ENCODE assay signal across 8 cellular contexts in genomic region chr1:193058529-193059281, GRCh38. TPM values are rescaled to one million over a fixed set of nuclear protein-coding genes. Genes with fewer than 3 reads are reported as not detected.
DNase-seq lines count a peak whose midpoint lies in the region; ATAC-seq and TF ChIP-seq lines count a peak whose summit lies in the region.

No MANE protein-coding gene starts in this region.

- peaks cover 0 to 15% of the 10 kb centered on the region in 2 donors for H3K4me1 ChIP-seq in lung (ENCODE audit: control insufficient read depth in 2 of 2, insufficient read depth in 2 of 2, low read length in 2 of 2)

- TF ChIP-seq CTCF in lung (IDR thresholded peaks at IDR 0.05; ENCODE audit: control extremely low read depth, extremely low read depth) = no peak

- H3K9me3 ChIP-seq in lung (ENCODE audit: control insufficient read depth in 2 of 2, insufficient read depth in 1 of 2, low read length in 1 of 2) = no peaks in the 10 kb centered on the region

- DNase-seq in NCI-H2081 (lab: John Stamatoyannopoulos, UW) (peak; percentile 48 to 76), NCI-H2081 treated with DMSO at 0.1 percent for 48 hours (lab: John Stamatoyannopoulos, UW) (no peak), NCI-H2107 treated with DMSO at 0.1 percent for 48 hours (lab: John Stamatoyannopoulos, UW; ENCODE audit: unreplicated experiment) (peak; percentile 35), lung (ENCODE audit: low spot score) (peak; percentile 62)
- peak; percentile 34 to 41 for DNase-seq in stimulated activated CD8-positive, alpha-beta memory T cell treated with anti-CD3 and anti-CD28 coated beads, Interleukin-15, amount 100 ng/mL, for 4 hours (ENCODE audit: low read depth in 2 of 2)

- WGBS in lung, 2 donors = 0% methylated on average over 37 of the region's 37 CpGs

- H3K36me3 ChIP-seq in lung (ENCODE audit: control insufficient read depth in 2 of 2, insufficient read depth in 2 of 2, low read length in 2 of 2) = peaks cover 0 to 1% of the 10 kb centered on the region in 2 donors

- peak; percentile 49 for ATAC-seq in HG02759 (IDR thresholded peaks at IDR 0.05; ENCODE audit: unreplicated experiment)
- peak; percentile 44 to 59 for ATAC-seq in activated CD4-positive, CD25-positive, alpha-beta regulatory T cell treated with anti-CD3 and anti-CD28 coated beads, Interleukin-2, amount 50 U/mL, for 24 hours
- ATAC-seq in lung (ENCODE audit: insufficient read depth, low FRiP score) = peak; percentile 39

- H3K27me3 ChIP-seq in lung (ENCODE audit: control insufficient read depth, insufficient read depth) = no peaks in the 10 kb centered on the region

- H3K27ac ChIP-seq in cingulate gyrus (ENCODE audit: low read depth, low read length) (peak overlapping the region; percentile 57), lung (ENCODE audit: low read depth in 1 of 2, low read length in 1 of 2) (peak overlapping the region; percentile 98)

- peak overlapping the region; percentile 81 for H3K4me3 ChIP-seq in lung

RNA-seq across cellular contexts. Expression of gene UCHL5, which starts 0.5 kb away (rescaled TPM):
- total RNA-seq in lung = 10 to 100 TPM; 26.0 to 48.9 TPM
- polyA plus RNA-seq in lung = 10 to 100 TPM; 13.7 to 19.7 TPM

RNA-seq across cellular contexts. Expression of gene RO60, which starts 0.7 kb away (rescaled TPM):
- 100 to 1,000 TPM in 1 of 2 donors, 10 to 100 TPM in 1; 50.5 to 147 TPM for total RNA-seq in lung
- polyA plus RNA-seq in lung = 10 to 100 TPM in 1 of 2 donors, 1 to 10 TPM in 1; 6.3 to 10.5 TPM

RNA-seq across cellular contexts. Expression of gene GLRX2, which starts 46.5 kb away (rescaled TPM):
- 10 to 100 TPM in 1 of 2 donors, 1 to 10 TPM in 1; 6.3 to 18.7 TPM for total RNA-seq in lung
- polyA plus RNA-seq in lung = 10 to 100 TPM; 11.4 to 19.6 TPM
